Comparison of ENCODE assay signal across 11 cellular contexts in genomic region chr3:58026598-58026997, GRCh38. TPM values are rescaled to one million over a fixed set of nuclear protein-coding genes. Genes with fewer than 3 reads are reported as not detected.
A peak's percentile ranks its signal among the peaks of the same experiment; 100 is the strongest.
DNase-seq lines count a peak whose midpoint lies in the region; ATAC-seq and TF ChIP-seq lines count a peak whose summit lies in the region.
"Had no signal": no experiment of that assay in that cellular context is flagged by ENCODE, and none has a peak within 500 bp of the region (broad histone marks: within the 10 kb centered on the region; RNA-seq: fewer than 3 reads in every experiment).

No MANE protein-coding gene starts in this region.

- no peaks in the 10 kb centered on the region for H4K20me1 ChIP-seq in H9 (ENCODE audit: control insufficient read depth, insufficient read depth, insufficient read length)

- CTCF ChIA-PET in Panc1 (lab: Charles Lee), result no interaction called here

- H3K9me3 ChIP-seq in H9 (ENCODE audit: control insufficient read depth, low read depth, low read length), result no peaks in the 10 kb centered on the region
- H3K9me3 ChIP-seq in Panc1 (ENCODE audit: control insufficient read depth, insufficient read depth, low read depth, low read length), result no peaks in the 10 kb centered on the region
- H3K9me3 ChIP-seq in esophagus muscularis mucosa, result no peaks in the 10 kb centered on the region
- H3K9me3 ChIP-seq in sigmoid colon, result no peaks in the 10 kb centered on the region
- H3K9me3 ChIP-seq: neutrophil, SJSA1 had no signal

- H3K4me3 Mint-ChIP-seq in H9, result no peak overlapping the region; a peak in 1 of 5 replicates
- H3K4me3 Mint-ChIP-seq: immature natural killer cell had no signal

- H3K23ac ChIP-seq in H9 (ENCODE audit: insufficient read length, low read depth, low read length), result no peak overlapping the region

- ATAC-seq in Panc1, result peak; percentile 44
- ATAC-seq in HG02763 (IDR thresholded peaks at IDR 0.05; ENCODE audit: unreplicated experiment), result no peak

- TF ChIP-seq EP300 in esophagus muscularis mucosa (IDR thresholded peaks at IDR 0.05), result no peak
- no peak for TF ChIP-seq EP300 in sigmoid colon (IDR thresholded peaks at IDR 0.05)

- H3K27ac ChIP-seq in H9 (ENCODE audit: insufficient read length, low read depth, low read length) (no peak overlapping the region), Panc1 (ENCODE audit: low read length) (peak overlapping the region; percentile 75), esophagus muscularis mucosa (replicated peaks in 1 of 4) (peak overlapping the region; percentile 83 to 92 (median 86)), sigmoid colon (peak overlapping the region; percentile 72 to 93 (median 88))
- H3K27ac ChIP-seq: neutrophil, SJSA1 had no signal

- POLR2A ChIA-PET in Panc1 (lab: Charles Lee), result no interaction called here

- no peak overlapping the region for H2BK120ac ChIP-seq in H9 (ENCODE audit: low read depth, low read length, poor library complexity, severe bottlenecking)

- H3K36me3 ChIP-seq in Panc1 (ENCODE audit: control insufficient read depth, insufficient read depth, low read length) (no peaks in the 10 kb centered on the region), esophagus muscularis mucosa (no peaks in the 10 kb centered on the region), sigmoid colon (no peaks in the 10 kb centered on the region)
- H3K36me3 ChIP-seq: neutrophil had no signal

- DNase-seq in H9, result no peak
- DNase-seq in Panc1 (ENCODE audit: low read depth, low spot score), result no peak
- DNase-seq in esophagus muscularis mucosa (ENCODE audit: extremely low spot score), result no peak
- no peak for DNase-seq in sigmoid colon
- DNase-seq in GM13977 (ENCODE audit: low spot score), result no peak
- no peak for DNase-seq in germinal center (ENCODE audit: low spot score)
- DNase-seq: immature natural killer cell; stimulated activated CD4-positive, alpha-beta T cell treated with anti-CD3 and anti-CD28 coated beads, Interleukin-4, amount 100 ng/mL, for 1 hour had no signal

- H2BK20ac ChIP-seq in H9 (ENCODE audit: low read depth, low read length, poor library complexity, severe bottlenecking), result peak overlapping the region; percentile 90

- no peak overlapping the region for H2AK5ac ChIP-seq in H9 (ENCODE audit: insufficient read length, low read length)

- no peaks in the 10 kb centered on the region; a peak in 1 of 5 replicates for H3K9me3 Mint-ChIP-seq in H9
- H3K9me3 Mint-ChIP-seq: immature natural killer cell had no signal

- H3K18ac ChIP-seq in H9 (ENCODE audit: insufficient read length, low read depth, low read length), result peak overlapping the region; percentile 16

- no peak overlapping the region for H3K56ac ChIP-seq in H9 (ENCODE audit: insufficient read length, low read depth, low read length)

- H3K27me3 Mint-ChIP-seq in H9 (ENCODE audit: low read depth), result no peaks in the 10 kb centered on the region

- BruUV-seq in Panc1 (replicated peaks; lab: Mats Ljungman, UMichigan), result no TSS peak

- intact Hi-C loops in Panc1 (cut with micrococcal nuclease; ENCODE audit: unreplicated experiment) (no loop called here), esophagus muscularis mucosa (cut with DNase I) (no loop called here), sigmoid colon (cut with DNase I) (no loop called here)

- H3K9ac ChIP-seq in H9 (ENCODE audit: extremely low read depth, insufficient read length, low read length), result no peak overlapping the region

- H3K14ac ChIP-seq in H9 (ENCODE audit: insufficient read depth, low read length), result 0 out of 2 replicates have a peak overlapping the region, but pooled peaks have one; percentile 64

- in situ Hi-C loops in Panc1 (cut with HindIII; ENCODE audit: low pct_unique_long_range_greater_than_20kb, low sequenced_read_pairs) (no loop called here), GM13977 (cut with MboI; ENCODE audit: low pct_unique_long_range_greater_than_20kb, low sequenced_read_pairs, unreplicated experiment) (no loop called here)

- H2BK15ac ChIP-seq in H9 (ENCODE audit: low read depth, low read length), result 0 out of 2 replicates have a peak overlapping the region, but pooled peaks have one; percentile 43

- H3T11ph ChIP-seq in H9 (ENCODE audit: low read length), result no peak overlapping the region

- H3K27me3 ChIP-seq in H9 (ENCODE audit: insufficient read depth, low read length) (no peaks in the 10 kb centered on the region), Panc1 (ENCODE audit: control insufficient read depth, insufficient read depth, low read length) (no peaks in the 10 kb centered on the region), esophagus muscularis mucosa (no peaks in the 10 kb centered on the region), sigmoid colon (no peaks in the 10 kb centered on the region)
- H3K27me3 ChIP-seq: neutrophil, SJSA1 had no signal

- no peak overlapping the region for H4K5ac ChIP-seq in H9 (ENCODE audit: insufficient read length, low read depth, low read length)

- no peak overlapping the region for H4K8ac ChIP-seq in H9 (replicated peaks; ENCODE audit: insufficient read length, low read depth, low read length)

- TF ChIP-seq CTCF in H9 (conservative IDR thresholded peaks at IDR 0.05) (no peak), Panc1 (IDR thresholded peaks at IDR 0.05) (no peak), esophagus muscularis mucosa (IDR thresholded peaks at IDR 0.05) (no peak), sigmoid colon (IDR thresholded peaks at IDR 0.05) (no peak), GM13977 (IDR thresholded peaks at IDR 0.05; ENCODE audit: extremely low read depth, insufficient read depth, missing control alignments) (no peak)

- H2BK5ac ChIP-seq in H9 (ENCODE audit: insufficient read length, low read length), result no peak overlapping the region

- peaks cover 24% of the 10 kb centered on the region; the same call in 1 of the 2 replicates for H3K79me2 ChIP-seq in H9 (ENCODE audit: insufficient read depth, low read length)

- peak overlapping the region in 1 of 2 experiments; percentile 32; a peak in 2 of 4 replicates for H3K4me3 ChIP-seq in Panc1 (ENCODE audit: low read depth in 2 of 2, low read length in 2 of 2)
- H3K4me3 ChIP-seq in esophagus muscularis mucosa, result peak overlapping the region in 3 of 4 donors; percentile 6 to 15 (median 14)
- no peak overlapping the region for H3K4me3 ChIP-seq in sigmoid colon
- H3K4me3 ChIP-seq: SJSA1 had no signal

- H3K4me1 Mint-ChIP-seq in H9, result peaks cover 55 to 61% of the 10 kb centered on the region in 2 experiments

- peak overlapping the region; percentile 39 for H2BK12ac ChIP-seq in H9 (ENCODE audit: insufficient read length, low read depth, low read length)

- H3K4me1 ChIP-seq in H9 (ENCODE audit: insufficient read depth, low read length), result peaks cover 34% of the 10 kb centered on the region; the same call in 1 of the 2 replicates
- H3K4me1 ChIP-seq in Panc1 (ENCODE audit: control insufficient read depth, insufficient read depth, low read length), result peaks cover 73% of the 10 kb centered on the region
- H3K4me1 ChIP-seq in esophagus muscularis mucosa, result peaks cover 16 to 80% (median 72%) of the 10 kb centered on the region in 4 donors
- peaks cover 0 to 62% (median 51%) of the 10 kb centered on the region in 4 donors for H3K4me1 ChIP-seq in sigmoid colon

- no peak overlapping the region for H3K4ac ChIP-seq in H9 (ENCODE audit: low read depth, low read length)

- H3K23me2 ChIP-seq in H9 (ENCODE audit: insufficient read length, low read depth, low read length, poor library complexity, severe bottlenecking), result no peaks in the 10 kb centered on the region

- peaks cover 9% of the 10 kb centered on the region for H3K79me1 ChIP-seq in H9 (ENCODE audit: insufficient read depth, low read depth, low read length, poor library complexity, severe bottlenecking)

- H4K91ac ChIP-seq in H9 (ENCODE audit: insufficient read length, low read depth, low read length), result peak overlapping the region; percentile 88

- WGBS in H9 (ENCODE audit: extremely low coverage, insufficient read length, low lambda C conversion rate), result no CpG with 5 or more reads among the region's 7 CpGs
- WGBS in esophagus muscularis mucosa, result 49% methylated on average over 7 of the region's 7 CpGs
- WGBS in sigmoid colon, 2 donors, result 74 to 80% methylated on average over 7 of the region's 7 CpGs

- H3K36me3 Mint-ChIP-seq in H9 (ENCODE audit: insufficient read depth in 1 of 3, low read depth in 3 of 3), result peaks cover 0 to 1% (median 0%) of the 10 kb centered on the region in 3 experiments; a peak in 3 of 7 replicates
- H3K36me3 Mint-ChIP-seq: immature natural killer cell had no signal

- peak overlapping the region in 2 of 3 experiments; percentile 81 to 91; a peak in 3 of 7 replicates for H3K27ac Mint-ChIP-seq in H9
- H3K27ac Mint-ChIP-seq: immature natural killer cell had no signal

- no peak overlapping the region for H2AFZ ChIP-seq in H9 (ENCODE audit: low read length)

- TF ChIP-seq POLR2A in esophagus muscularis mucosa (IDR thresholded peaks at IDR 0.05; ENCODE audit: low read depth), result no peak
- no peak for TF ChIP-seq POLR2A in sigmoid colon (IDR thresholded peaks at IDR 0.05)

- H3K4me2 ChIP-seq in H9 (ENCODE audit: insufficient read depth, insufficient read length, low read length), result no peak overlapping the region

RNA-seq across cellular contexts. Expression of gene FLNB, which starts 18.4 kb away (rescaled TPM):
- 75.8 and 83.4 TPM in 2 replicates for total RNA-seq in H9 (2021)
- 309 TPM for total RNA-seq in Panc1 (2021; ENCODE audit: unreplicated experiment)
- polyA plus RNA-seq in Panc1 (2012; ENCODE audit: insufficient read length), result 366 TPM
- total RNA-seq in esophagus muscularis mucosa, result 100 to 1,000 TPM in 2 of 4 donors, 10 to 100 TPM in 2; 61.9 to 114 (median 89.9) TPM
- total RNA-seq in sigmoid colon, result 100 to 1,000 TPM in 1 of 4 donors, 10 to 100 TPM in 3; 51.7 to 121 (median 76.7) TPM
- polyA plus RNA-seq in sigmoid colon, result 100 to 1,000 TPM; 109 to 277 (median 121) TPM

Comparison
In these comparisons a context has a peak if more than half of its experiments do, and no peak if none do; other contexts are left out.
1. H3K4me3 ChIP-seq: peak in esophagus muscularis mucosa (3 of 4); none in sigmoid colon (0 of 4).